In the genomic region with DNA sequence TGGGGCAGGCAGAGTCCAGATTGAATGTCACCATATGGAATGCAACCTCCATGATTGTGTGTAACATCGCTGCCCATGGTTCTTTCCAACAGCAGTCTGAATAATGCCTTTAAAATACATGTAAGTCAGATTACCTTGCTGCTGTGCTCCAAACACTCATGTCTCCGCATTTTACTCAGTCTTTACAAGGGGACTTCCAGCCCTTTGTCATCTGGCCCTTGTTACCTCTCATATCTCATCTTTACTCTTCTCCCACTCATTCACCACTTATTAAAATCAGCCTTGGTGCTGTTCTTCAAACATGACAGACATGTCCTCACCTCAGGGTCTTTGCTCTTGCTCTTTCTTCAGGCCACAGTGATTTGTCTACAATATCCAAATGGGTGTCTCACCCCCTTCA, we compare ENCODE assay signal across 24 cellular contexts.
DNase-seq lines count a peak whose midpoint lies in the region; ATAC-seq and TF ChIP-seq lines count a peak whose summit lies in the region.
"Had no signal": no experiment of that assay in that cellular context is flagged by ENCODE, and none has a peak within 500 bp of the region (broad histone marks: within the 10 kb centered on the region; RNA-seq: fewer than 3 reads in every experiment).

No MANE protein-coding gene starts in this region.

- H3K18ac ChIP-seq in neuronal stem cell (ENCODE audit: low read length), result no peak overlapping the region

- H3K4ac ChIP-seq in neuronal stem cell (ENCODE audit: low read length), result no peak overlapping the region

- no peak overlapping the region for H4K8ac ChIP-seq in neuronal stem cell (ENCODE audit: low read depth, low read length)

- no peak overlapping the region for H3K4me2 ChIP-seq in neuronal stem cell (ENCODE audit: insufficient read depth, low read length, poor library complexity, severe bottlenecking)
- H3K4me2 ChIP-seq: BLaER1 treated with 17β-estradiol and CSF1 and Interleukin-3, amounts not matched to agents 10 nM and 100 nM had no signal

- H2BK120ac ChIP-seq in neuronal stem cell (ENCODE audit: low read depth, low read length), result no peak overlapping the region

- no peak overlapping the region for H2BK15ac ChIP-seq in neuronal stem cell (ENCODE audit: low read length)

- no peak overlapping the region for H2BK12ac ChIP-seq in neuronal stem cell (ENCODE audit: low read length)

- H3K9me3 ChIP-seq in neuronal stem cell (replicated peaks in 1 of 2; ENCODE audit: control insufficient read depth in 2 of 2, insufficient read depth in 1 of 2, low read depth in 1 of 2, low read length in 2 of 2), result no peaks in the 10 kb centered on the region

- no peak overlapping the region for H2AK5ac ChIP-seq in neuronal stem cell (ENCODE audit: low read depth, low read length)

- H3K14ac ChIP-seq in neuronal stem cell (ENCODE audit: low read length), result no peak overlapping the region

- H4K91ac ChIP-seq in neuronal stem cell (ENCODE audit: low read depth, low read length, poor library complexity), result no peak overlapping the region

- H2BK5ac ChIP-seq in neuronal stem cell (ENCODE audit: low read length), result no peak overlapping the region

- DNase-seq in GM12865 (ENCODE audit: low read depth) (peak; percentile 48), NCI-H146 treated with DMSO at 0.1 percent for 48 hours (lab: John Stamatoyannopoulos, UW; ENCODE audit: unreplicated experiment) (no peak), retina (no peak), neuronal stem cell (ENCODE audit: low spot score) (no peak), A172 (ENCODE audit: low spot score) (no peak)
- DNase-seq: AML-193; CD4-positive, alpha-beta T cell; COR-L47; DMS53; NCI-H1092; NCI-H1417 treated with DMSO at 0.1 percent for 48 hours; NCI-H187; NCI-H2081 treated with DMSO at 0.1 percent for 48 hours; NCI-H2171 treated with DMSO at 0.1 percent for 48 hours; NCI-H524; NCI-H748 treated with DMSO at 0.1 percent for 48 hours; SIG-M5; SW 1271 had no signal

- no peak overlapping the region for H3K27ac ChIP-seq in neuronal stem cell (replicated peaks; ENCODE audit: low read length)
- H3K27ac ChIP-seq: SK-N-MC had no signal

- H3K4me3 ChIP-seq in GM12865 (ENCODE audit: low read depth, low read length) (no peak overlapping the region), neuronal stem cell (ENCODE audit: low read length in 2 of 2) (no peak overlapping the region)
- H3K4me3 ChIP-seq: BLaER1 treated with 17β-estradiol and CSF1 and Interleukin-3, amounts not matched to agents 10 nM and 100 nM; SK-N-MC had no signal

- H3K79me1 ChIP-seq in neuronal stem cell (ENCODE audit: low read depth, low read length), result no peaks in the 10 kb centered on the region

- H3K23ac ChIP-seq in neuronal stem cell (ENCODE audit: low read depth, low read length, poor library complexity), result no peak overlapping the region

- no peak overlapping the region for H3K9ac ChIP-seq in neuronal stem cell (ENCODE audit: low read depth, low read length, poor library complexity)
- H3K9ac ChIP-seq: BLaER1 treated with 17β-estradiol and CSF1 and Interleukin-3, amounts not matched to agents 10 nM and 100 nM had no signal

- peak; percentile 44 for ATAC-seq in GM18907 (IDR thresholded peaks at IDR 0.05; ENCODE audit: unreplicated experiment)
- ATAC-seq in HG02610 (IDR thresholded peaks at IDR 0.05; ENCODE audit: unreplicated experiment), result peak; percentile 73
- ATAC-seq in HG03442 (IDR thresholded peaks at IDR 0.05; ENCODE audit: unreplicated experiment), result peak; percentile 70
- ATAC-seq: HCT116 had no signal

- no peaks in the 10 kb centered on the region for H3K4me1 ChIP-seq in neuronal stem cell (ENCODE audit: control insufficient read depth in 2 of 2, insufficient read depth in 1 of 2, low read depth in 1 of 2, low read length in 2 of 2)

- peaks cover 0 to 2% (median 0%) of the 10 kb centered on the region in 3 experiments for H3K27me3 ChIP-seq in neuronal stem cell (ENCODE audit: control insufficient read depth in 3 of 3, insufficient read depth in 3 of 3, low read depth in 1 of 3, low read length in 3 of 3)
- H3K27me3 ChIP-seq: BLaER1 treated with 17β-estradiol and CSF1 and Interleukin-3, amounts not matched to agents 10 nM and 100 nM had no signal

- no peak for TF ChIP-seq CTCF in GM12865 (IDR thresholded peaks at IDR 0.05; ENCODE audit: insufficient read depth, low read depth, low read length, missing control alignments)

- WGBS in neuronal stem cell (ENCODE audit: extremely low coverage in 2 of 2, insufficient read length in 2 of 2, insufficient replicate concordance in 1 of 2), 2 donors, result no CpG with 5 or more reads among the region's 2 CpGs

- no peaks in the 10 kb centered on the region for H3K36me3 ChIP-seq in neuronal stem cell (replicated peaks in 1 of 2; ENCODE audit: control insufficient read depth in 2 of 2, insufficient read depth in 2 of 2, low read length in 2 of 2)
- H3K36me3 ChIP-seq: BLaER1 treated with 17β-estradiol and CSF1 and Interleukin-3, amounts not matched to agents 10 nM and 100 nM had no signal

- no peak overlapping the region for H2AFZ ChIP-seq in neuronal stem cell (ENCODE audit: low read length)
